In the genomic region with DNA sequence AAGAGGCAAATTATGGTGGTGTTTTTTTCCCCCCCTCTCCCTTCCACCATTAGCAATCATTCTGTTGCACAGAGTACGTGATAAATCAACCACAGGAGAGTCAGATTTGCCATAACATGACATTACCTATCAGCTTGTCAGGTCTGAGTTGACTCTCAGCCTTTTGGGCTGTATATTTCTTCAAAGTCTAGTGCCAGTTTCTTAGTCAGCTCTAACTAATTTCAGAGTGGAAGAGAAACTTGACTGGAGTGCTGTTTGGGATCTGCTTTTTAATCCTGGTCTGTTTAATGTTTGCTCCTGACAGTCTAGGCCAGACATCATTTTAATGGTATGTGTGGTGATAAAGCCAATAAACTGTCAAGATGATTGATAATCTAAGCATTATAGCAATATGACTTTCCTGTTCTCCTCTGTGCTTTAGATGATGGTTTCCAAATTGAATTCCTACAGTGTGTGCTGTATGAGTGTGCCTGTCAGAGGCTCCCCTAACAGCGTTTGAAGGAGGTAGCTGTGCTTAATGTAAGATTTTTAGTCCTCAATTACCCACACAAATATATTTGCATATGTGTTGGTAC, we compare ENCODE assay signal across 9 cellular contexts.
DNase-seq lines count a peak whose midpoint lies in the region; ATAC-seq and TF ChIP-seq lines count a peak whose summit lies in the region.
"Had no signal": no experiment of that assay in that cellular context is flagged by ENCODE, and none has a peak within 500 bp of the region (broad histone marks: within the 10 kb centered on the region; RNA-seq: fewer than 3 reads in every experiment).

No MANE protein-coding gene starts in this region.

- peak; percentile 30 for DNase-seq in HS-27A (ENCODE audit: low read depth)
- DNase-seq in RWPE1 (ENCODE audit: low spot score), result peak; percentile 56
- DNase-seq in suprapubic skin (ENCODE audit: low spot score in 2 of 2), result no peak
- DNase-seq in HuH-7.5 (ENCODE audit: low spot score), result no peak
- DNase-seq in GM19238 (ENCODE audit: insufficient read length, low spot score), result no peak
- DNase-seq: dorsolateral prefrontal cortex; NK-92 treated with Interleukin-12 subunit alpha and Interleukin-12 subunit beta, amount 100 ng/mL, for 24 hours had no signal

- H3K9me3 ChIP-seq in gastroesophageal sphincter, result no peaks in the 10 kb centered on the region
- H3K9me3 ChIP-seq in suprapubic skin, result no peaks in the 10 kb centered on the region

- CTCF ChIA-PET in RWPE1 (lab: Yijun Ruan, JAX), result interaction anchor here (0.6 to 0.8 kb wide), 4 partner anchors 12 to 742 kb away, joined by 3 to 5 read pairs (median 4); no protein-coding TSS in a partner anchor

- H3K27me3 ChIP-seq in gastroesophageal sphincter (no peaks in the 10 kb centered on the region), suprapubic skin (no peaks in the 10 kb centered on the region)
- H3K27me3 ChIP-seq: dorsolateral prefrontal cortex had no signal

- WGBS in gastroesophageal sphincter (ENCODE audit: low coverage in 1 of 2), 2 donors, result 0 to 27% methylated on average over 1 to 2 of the region's 2 CpGs
- WGBS in suprapubic skin, result 38% methylated on average over 2 of the region's 2 CpGs

- POLR2A ChIA-PET in RWPE1 (lab: Yijun Ruan, JAX; ENCODE audit: low non-redundant PET), result no interaction called here

- no peak for TF ChIP-seq CTCF in RWPE1 (conservative IDR thresholded peaks at IDR 0.05; ENCODE audit: low read depth)
- no peak for TF ChIP-seq CTCF in gastroesophageal sphincter (IDR thresholded peaks at IDR 0.05)
- no peak for TF ChIP-seq CTCF in suprapubic skin (IDR thresholded peaks at IDR 0.05)

- H3K36me3 ChIP-seq in gastroesophageal sphincter (no peaks in the 10 kb centered on the region), suprapubic skin (no peaks in the 10 kb centered on the region)

- no peak overlapping the region for H3K27ac ChIP-seq in RWPE1
- H3K27ac ChIP-seq in gastroesophageal sphincter, result peak overlapping the region; percentile 35 to 74 (median 71)
- peak overlapping the region; percentile 22 for H3K27ac ChIP-seq in suprapubic skin
- H3K27ac ChIP-seq: dorsolateral prefrontal cortex had no signal

- peaks cover 6 to 56% (median 12%) of the 10 kb centered on the region in 3 donors for H3K4me1 ChIP-seq in gastroesophageal sphincter
- peaks cover 32% of the 10 kb centered on the region for H3K4me1 ChIP-seq in suprapubic skin

- H3K4me3 ChIP-seq in gastroesophageal sphincter (no peak overlapping the region), suprapubic skin (no peak overlapping the region)
- H3K4me3 ChIP-seq: dorsolateral prefrontal cortex had no signal

- no peak for TF ChIP-seq POLR2A in gastroesophageal sphincter (IDR thresholded peaks at IDR 0.05)
- no peak for TF ChIP-seq POLR2A in suprapubic skin (IDR thresholded peaks at IDR 0.05)

- ATAC-seq in gastroesophageal sphincter (peak; percentile 88), HG03378 (IDR thresholded peaks at IDR 0.05; ENCODE audit: unreplicated experiment) (no peak)

- TF ChIP-seq EP300 in gastroesophageal sphincter (IDR thresholded peaks at IDR 0.05) (no peak), suprapubic skin (IDR thresholded peaks at IDR 0.05) (no peak)

Comparison
In these comparisons a context has a peak if more than half of its experiments do, and no peak if none do; other contexts are left out.
1. DNase-seq: peak in HS-27A (single experiment) and RWPE1 (single experiment); none in suprapubic skin (0 of 2), HuH-7.5 (single experiment) and GM19238 (single experiment).